In the genomic region with DNA sequence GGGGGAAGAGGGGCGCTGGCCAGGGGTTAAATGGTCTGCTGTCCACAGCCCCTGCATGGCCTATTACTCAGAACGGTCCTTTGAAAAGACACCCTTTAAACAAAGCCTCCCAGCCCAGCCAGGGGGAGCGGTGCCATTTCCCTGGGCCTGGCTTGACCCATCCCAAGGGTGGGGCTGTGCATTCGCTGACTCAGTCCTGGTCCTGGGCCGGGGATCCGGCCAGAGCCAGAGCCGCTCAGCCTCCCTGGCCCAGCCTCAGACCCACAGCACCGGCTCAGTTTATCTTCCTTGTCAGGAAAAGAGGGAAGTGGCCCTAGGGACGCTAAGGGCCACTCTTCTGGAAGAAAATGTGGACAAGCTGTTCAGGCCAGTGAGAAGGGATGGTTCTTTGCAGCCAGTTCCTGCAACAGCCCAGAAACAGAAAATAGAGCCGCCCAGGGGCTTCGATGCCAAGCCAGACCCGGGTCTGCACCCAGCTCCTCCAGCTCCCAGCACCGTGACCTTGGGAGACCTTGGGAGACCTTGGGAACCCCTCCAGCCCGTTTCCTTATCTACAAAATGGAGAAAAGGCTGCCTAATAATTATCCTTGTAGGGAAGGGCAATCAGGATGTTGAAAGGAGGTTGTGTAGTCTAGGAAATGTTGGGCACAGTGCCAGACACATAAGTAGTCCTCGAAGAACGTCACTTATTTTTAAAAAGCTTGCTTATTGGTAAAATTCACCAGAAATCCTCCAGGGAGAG, we compare ENCODE assay signal across 14 cellular contexts.
DNase-seq lines count a peak whose midpoint lies in the region; ATAC-seq and TF ChIP-seq lines count a peak whose summit lies in the region.
"Had no signal": no experiment of that assay in that cellular context is flagged by ENCODE, and none has a peak within 500 bp of the region (broad histone marks: within the 10 kb centered on the region; RNA-seq: fewer than 3 reads in every experiment).

No MANE protein-coding gene starts in this region.

- H3K4me1 ChIP-seq in esophagus squamous epithelium (peaks cover 7 to 49% (median 20%) of the 10 kb centered on the region in 3 donors), mucosa of stomach (ENCODE audit: control insufficient read depth, insufficient read depth, low read length) (peaks cover 37% of the 10 kb centered on the region), upper lobe of right lung (no peaks in the 10 kb centered on the region)

- no peak overlapping the region for H3K4me3 Mint-ChIP-seq in activated CD4-positive, alpha-beta T cell treated with anti-CD3 and anti-CD28 coated beads, Interleukin-2, amount 10 ng/mL, durations not matched to agents 24 days and 14 days
- H3K4me3 Mint-ChIP-seq: activated B cell treated with CpG ODN at 0.5 μM for 24 hours; dendritic cell treated with granulocyte-macrophage colony-stimulating factor and Interleukin-4, amounts not matched to agents 40 ng/mL and 50 ng/mL, for 4 days; neural crest cell had no signal

- TF ChIP-seq CTCF in esophagus squamous epithelium (IDR thresholded peaks at IDR 0.05) = peak in 2 of 6 experiments; percentile 7 to 10
- no peak for TF ChIP-seq CTCF in upper lobe of right lung (IDR thresholded peaks at IDR 0.05)

- peak overlapping the region; percentile 72 for H3K27ac Mint-ChIP-seq in activated CD4-positive, alpha-beta T cell treated with anti-CD3 and anti-CD28 coated beads, Interleukin-2, amount 10 ng/mL, durations not matched to agents 24 days and 14 days
- H3K27ac Mint-ChIP-seq: activated B cell treated with CpG ODN at 0.5 μM for 24 hours; dendritic cell treated with granulocyte-macrophage colony-stimulating factor and Interleukin-4, amounts not matched to agents 40 ng/mL and 50 ng/mL, for 4 days had no signal

- WGBS in esophagus squamous epithelium, 2 donors = 48 to 49% methylated on average over 4 to 9 of the region's 16 CpGs

- intact Hi-C loops in activated CD4-positive, alpha-beta T cell treated with anti-CD3 and anti-CD28 coated beads, Interleukin-2, amount 10 ng/mL, durations not matched to agents 24 days and 14 days (cut with micrococcal nuclease) = no loop called here
- intact Hi-C loops in esophagus squamous epithelium (cut with DNase I) (no loop called here), upper lobe of right lung (cut with DNase I) (no loop called here)

- peaks cover 4% of the 10 kb centered on the region for H3K4me1 Mint-ChIP-seq in activated CD4-positive, alpha-beta T cell treated with anti-CD3 and anti-CD28 coated beads, Interleukin-2, amount 10 ng/mL, durations not matched to agents 24 days and 14 days
- H3K4me1 Mint-ChIP-seq: activated B cell treated with CpG ODN at 0.5 μM for 24 hours had no signal

- no peak for DNase-seq in activated CD4-positive, alpha-beta T cell treated with anti-CD3 and anti-CD28 coated beads, Interleukin-2, amount 10 ng/mL, durations not matched to agents 24 days and 14 days
- DNase-seq in activated CD4-positive, alpha-beta T cell treated with anti-CD3 and anti-CD28 coated beads for 4 hours = no peak
- DNase-seq in esophagus squamous epithelium (lab: John Stamatoyannopoulos, UW) = no peak
- no peak for DNase-seq in upper lobe of right lung
- no peak for DNase-seq in retina
- DNase-seq: activated B cell treated with CpG ODN at 0.5 μM for 24 hours; activated gamma-delta T cell; DMS79; stimulated activated CD4-positive, alpha-beta T cell treated with anti-CD3 and anti-CD28 coated beads, Interleukin-4, amount 100 ng/mL, for 24 hours had no signal

- H3K27me3 ChIP-seq in esophagus squamous epithelium (no peaks in the 10 kb centered on the region), mucosa of stomach (ENCODE audit: control insufficient read depth, insufficient read depth, low read length) (no peaks in the 10 kb centered on the region), upper lobe of right lung (no peaks in the 10 kb centered on the region)

- H3K27ac ChIP-seq in esophagus squamous epithelium (peak overlapping the region in 3 of 4 donors; percentile 17 to 54 (median 22)), upper lobe of right lung (no peak overlapping the region)

- H3K9me3 Mint-ChIP-seq in activated CD4-positive, alpha-beta T cell treated with anti-CD3 and anti-CD28 coated beads, Interleukin-2, amount 10 ng/mL, durations not matched to agents 24 days and 14 days = no peaks in the 10 kb centered on the region
- H3K9me3 Mint-ChIP-seq: activated B cell treated with CpG ODN at 0.5 μM for 24 hours, neural crest cell had no signal

- TF ChIP-seq POLR2A in esophagus squamous epithelium (IDR thresholded peaks at IDR 0.05) = no peak

- peak overlapping the region; percentile 15 for H3K9ac ChIP-seq in mucosa of stomach (ENCODE audit: low read length)

- no peak overlapping the region for H3K4me3 ChIP-seq in esophagus squamous epithelium
- H3K4me3 ChIP-seq in mucosa of stomach (ENCODE audit: low read length) = no peak overlapping the region
- no peak overlapping the region for H3K4me3 ChIP-seq in upper lobe of right lung

- H3K36me3 ChIP-seq in esophagus squamous epithelium (no peaks in the 10 kb centered on the region), mucosa of stomach (ENCODE audit: control insufficient read depth, insufficient read depth, low read length) (no peaks in the 10 kb centered on the region), upper lobe of right lung (no peaks in the 10 kb centered on the region)

- H3K27me3 Mint-ChIP-seq in activated CD4-positive, alpha-beta T cell treated with anti-CD3 and anti-CD28 coated beads, Interleukin-2, amount 10 ng/mL, durations not matched to agents 24 days and 14 days = peaks cover 2% of the 10 kb centered on the region

- ATAC-seq in upper lobe of right lung (peak; percentile 41), GM18858 (IDR thresholded peaks at IDR 0.05; ENCODE audit: unreplicated experiment) (no peak), HG02973 (IDR thresholded peaks at IDR 0.05; ENCODE audit: unreplicated experiment) (no peak)

- no peaks in the 10 kb centered on the region for H3K36me3 Mint-ChIP-seq in activated CD4-positive, alpha-beta T cell treated with anti-CD3 and anti-CD28 coated beads, Interleukin-2, amount 10 ng/mL, durations not matched to agents 24 days and 14 days (ENCODE audit: low read depth)

- H3K9me3 ChIP-seq in esophagus squamous epithelium = no peaks in the 10 kb centered on the region
- H3K9me3 ChIP-seq in mucosa of stomach (ENCODE audit: control insufficient read depth, low read length) = no peaks in the 10 kb centered on the region
- no peaks in the 10 kb centered on the region for H3K9me3 ChIP-seq in upper lobe of right lung
